23 cellular contexts compared by ENCODE assay signal in the genomic region with DNA sequence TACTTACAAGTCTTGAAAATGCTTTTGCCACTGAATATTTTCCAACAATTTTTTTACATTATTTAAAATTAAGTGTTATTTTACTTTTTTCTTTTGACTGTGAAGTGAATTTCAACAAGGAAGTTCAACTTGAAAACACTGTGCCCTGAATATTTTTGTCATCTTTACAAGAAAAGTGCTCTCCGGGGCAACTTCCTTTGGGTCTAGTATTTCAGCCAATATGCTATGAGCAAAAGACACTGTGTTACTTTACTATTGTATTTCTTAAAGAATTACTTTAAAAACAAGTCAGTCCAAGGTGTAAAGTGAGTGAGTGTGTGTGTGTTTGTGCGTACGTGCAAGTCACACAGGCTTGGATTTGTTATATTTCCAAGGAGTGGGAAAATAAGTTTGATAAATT. TPM values are rescaled to one million over a fixed set of nuclear protein-coding genes. Genes with fewer than 3 reads are reported as not detected.
DNase-seq lines count a peak whose midpoint lies in the region; ATAC-seq, FAIRE-seq and TF ChIP-seq lines count a peak whose summit lies in the region.
"Had no signal": no experiment of that assay in that cellular context is flagged by ENCODE, and none has a peak within 500 bp of the region (broad histone marks: within the 10 kb centered on the region; RNA-seq: fewer than 3 reads in every experiment).

No MANE protein-coding gene starts in this region.

- BruUV-seq in endothelial cell of umbilical vein (replicated peaks; lab: Mats Ljungman, UMichigan), result no TSS peak

- FAIRE-seq in endothelial cell of umbilical vein (lab: Jason Lieb, UNC), result no peak
- FAIRE-seq: GM18507 had no signal

- H3K79me2 ChIP-seq in endothelial cell of umbilical vein (ENCODE audit: control insufficient read depth, insufficient read depth, low read length), result no peaks in the 10 kb centered on the region

- peak overlapping the region; percentile 75 for H3K27ac ChIP-seq in endothelial cell of umbilical vein (ENCODE audit: insufficient read depth, low read depth, low read length)
- H3K27ac ChIP-seq in thoracic aorta, result peak overlapping the region; percentile 63 to 73
- H3K27ac ChIP-seq: BLaER1 treated with 17β-estradiol and CSF1 and Interleukin-3, amounts not matched to agents 10 nM and 100 nM; colonic mucosa; neutrophil; PC-9; right lobe of liver had no signal

- CTCF ChIA-PET in endothelial cell of umbilical vein (lab: Charles Lee), result interaction anchor here (0.6 kb wide), 1 partner anchor 320 kb away, joined by 4 read pairs; no protein-coding TSS in a partner anchor

- dilution Hi-C loops in endothelial cell of umbilical vein (cut with MboI; ENCODE audit: extremely low pct_ligation_motif_present, low sequenced_read_pairs), result no loop called here

- H3K4me3 ChIP-seq in endothelial cell of umbilical vein (replicated peaks in 1 of 3; ENCODE audit: insufficient read depth in 1 of 3, low read depth in 1 of 3, low read length in 3 of 3) (peak overlapping the region in 1 of 3 experiments; percentile 28), thoracic aorta (peak overlapping the region; percentile 43)
- H3K4me3 ChIP-seq: BLaER1 treated with 17β-estradiol and CSF1 and Interleukin-3, amounts not matched to agents 10 nM and 100 nM; colonic mucosa; PC-9; right lobe of liver had no signal

- DNase-seq in NAMALWA (ENCODE audit: low spot score) (peak; percentile 33), endothelial cell of umbilical vein (ENCODE audit: low read depth, low spot score) (peak; percentile 30), midbrain (lab: John Stamatoyannopoulos, UW) (peak; percentile 21), thoracic aorta (ENCODE audit: low spot score) (no peak)
- DNase-seq in stimulated activated CD4-positive, alpha-beta T cell treated with anti-CD3 and anti-CD28 coated beads, Interleukin-15, amount 100 ng/mL, for 24 hours, result no peak
- DNase-seq in activated T-cell treated with anti-CD3 and anti-CD28 coated beads, Interleukin-2, amount 50 U/mL, for 48 hours, result no peak
- DNase-seq: activated CD4-positive, alpha-beta T cell treated with anti-CD3 and anti-CD28 coated beads for 36 hours; activated CD8-positive, alpha-beta memory T cell treated with anti-CD3 and anti-CD28 coated beads, Interleukin-2, amount 50 U/mL, for 48 hours; activated naive CD4-positive, alpha-beta T cell; aorta; colonic mucosa; glutamatergic neuron; HCEC 1CT; immature natural killer cell; Karpas-422; PC-9; right lobe of liver; stimulated activated CD4-positive, alpha-beta T cell treated with anti-CD3 and anti-CD28 coated beads, Interleukin-4, amount 100 ng/mL, for 24 hours; T-helper 9 cell had no signal

- H3K36me3 ChIP-seq in endothelial cell of umbilical vein (ENCODE audit: control insufficient read depth in 2 of 2, extremely low read depth in 1 of 2, insufficient read depth in 2 of 2, low read length in 2 of 2) (no peaks in the 10 kb centered on the region), thoracic aorta (no peaks in the 10 kb centered on the region)
- H3K36me3 ChIP-seq: BLaER1 treated with 17β-estradiol and CSF1 and Interleukin-3, amounts not matched to agents 10 nM and 100 nM; colonic mucosa; neutrophil; right lobe of liver had no signal

- TF ChIP-seq CTCF in endothelial cell of umbilical vein (IDR thresholded peaks at IDR 0.05; ENCODE audit: extremely low read depth in 1 of 2, insufficient read depth in 1 of 2, low read depth in 1 of 2, low read length in 2 of 2), result no peak
- no peak for TF ChIP-seq CTCF in thoracic aorta (IDR thresholded peaks at IDR 0.05)

- no peaks in the 10 kb centered on the region for H3K27me3 ChIP-seq in endothelial cell of umbilical vein (ENCODE audit: control insufficient read depth in 2 of 2, insufficient read depth in 2 of 2, low read length in 2 of 2)
- H3K27me3 ChIP-seq in thoracic aorta (replicated peaks; ENCODE audit: insufficient read depth), result no peaks in the 10 kb centered on the region
- H3K27me3 ChIP-seq: BLaER1 treated with 17β-estradiol and CSF1 and Interleukin-3, amounts not matched to agents 10 nM and 100 nM; colonic mucosa; right lobe of liver had no signal

- POLR2A ChIA-PET in endothelial cell of umbilical vein (lab: Charles Lee), result interaction anchor here (0.6 kb wide), 1 partner anchor 31 kb away, joined by 4 read pairs; no protein-coding TSS in a partner anchor

- H3K4me1 ChIP-seq in endothelial cell of umbilical vein (ENCODE audit: control insufficient read depth, extremely low read depth, insufficient read depth, low read length), result peaks cover 48% of the 10 kb centered on the region
- peaks cover 22 to 27% of the 10 kb centered on the region in 2 donors for H3K4me1 ChIP-seq in thoracic aorta (ENCODE audit: control insufficient read depth in 1 of 2, low read depth in 2 of 2)
- H3K4me1 ChIP-seq: colonic mucosa, right lobe of liver had no signal

- peak overlapping the region; percentile 67 for H3K9ac ChIP-seq in endothelial cell of umbilical vein (replicated peaks; ENCODE audit: extremely low read depth, insufficient read depth, low read length)
- H3K9ac ChIP-seq: BLaER1 treated with 17β-estradiol and CSF1 and Interleukin-3, amounts not matched to agents 10 nM and 100 nM had no signal

- intact Hi-C loops in endothelial cell of umbilical vein (cut with micrococcal nuclease), result no loop called here

- peak overlapping the region; percentile 75 for H2AFZ ChIP-seq in endothelial cell of umbilical vein (ENCODE audit: low read depth, low read length)
- H2AFZ ChIP-seq: PC-9 had no signal

- ATAC-seq in thoracic aorta (ENCODE audit: insufficient number of reproducible peaks, low FRiP score, low read depth) (no peak), GM19463 (IDR thresholded peaks at IDR 0.05; ENCODE audit: unreplicated experiment) (no peak)
- ATAC-seq: activated CD4-positive, alpha-beta T cell treated with anti-CD3 and anti-CD28 coated beads for 36 hours had no signal

- H4K20me1 ChIP-seq in endothelial cell of umbilical vein (replicated peaks; ENCODE audit: control insufficient read depth, extremely low read depth, insufficient read depth, low read length), result no peaks in the 10 kb centered on the region
- H4K20me1 ChIP-seq: BLaER1 treated with 17β-estradiol and CSF1 and Interleukin-3, amounts not matched to agents 10 nM and 100 nM had no signal

- H3K9me1 ChIP-seq in endothelial cell of umbilical vein (replicated peaks; ENCODE audit: control insufficient read depth, extremely low read depth, insufficient read depth, low read length), result no peaks in the 10 kb centered on the region

- peak overlapping the region; percentile 94 for H3K4me2 ChIP-seq in endothelial cell of umbilical vein (ENCODE audit: insufficient read depth, low read length)
- H3K4me2 ChIP-seq: PC-9 had no signal

- TF ChIP-seq POLR2A in endothelial cell of umbilical vein (IDR thresholded peaks at IDR 0.05; ENCODE audit: low read depth, low read length), result no peak

- H3K9me3 ChIP-seq in endothelial cell of umbilical vein (replicated peaks; ENCODE audit: control insufficient read depth, insufficient read depth, low read length), result no peaks in the 10 kb centered on the region
- no peaks in the 10 kb centered on the region for H3K9me3 ChIP-seq in thoracic aorta
- H3K9me3 ChIP-seq: colonic mucosa, neutrophil, right lobe of liver had no signal

TF ChIP-seq in endothelial cell of umbilical vein, 7 proteins besides CTCF, POLR2A, EP300 and RAD21:
- TF ChIP-seq MYC (IDR thresholded peaks at IDR 0.05; ENCODE audit: low read depth, low read length) (no peak), EZH2 (IDR thresholded peaks at IDR 0.05; ENCODE audit: borderline replicate concordance, low read depth, low read length, severe bottlenecking) (no peak), FOS (IDR thresholded peaks at IDR 0.05; ENCODE audit: borderline replicate concordance, insufficient read depth, low read length) (no peak), JUN (IDR thresholded peaks at IDR 0.05; ENCODE audit: borderline replicate concordance, insufficient read depth, insufficient read length, low read depth) (no peak), POLR2AphosphoS5 (IDR thresholded peaks at IDR 0.05; ENCODE audit: insufficient read depth, low read depth, low read length) (no peak)
- TF ChIP-seq, protein P1, sequence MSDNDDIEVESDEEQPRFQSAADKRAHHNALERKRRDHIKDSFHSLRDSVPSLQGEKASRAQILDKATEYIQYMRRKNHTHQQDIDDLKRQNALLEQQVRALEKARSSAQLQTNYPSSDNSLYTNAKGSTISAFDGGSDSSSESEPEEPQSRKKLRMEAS (IDR thresholded peaks at IDR 0.05; ENCODE audit: insufficient read depth, insufficient read length), result no peak
TF ChIP-seq in endothelial cell of umbilical vein: peak in this region for 0.

RNA-seq across cellular contexts. Expression of a gene that starts 7.6 kb away (rescaled TPM):
- total RNA-seq in endothelial cell of umbilical vein (22.8 and 28.3 TPM in 2 replicates), thoracic aorta (100 to 1,000 TPM; 112 to 208 TPM)
- polyA plus RNA-seq in endothelial cell of umbilical vein, result 5.9 and 7.8 TPM in 2 replicates
- polyA plus RNA-seq in endothelial cell of umbilical vein (2011; cell fraction: cytosol; rRNA removed), result 7.4 and 8.2 TPM in 2 replicates
- polyA plus RNA-seq in endothelial cell of umbilical vein (2011; cell fraction: nucleus; rRNA removed), result 42.5 and 49.0 TPM in 2 replicates
- polyA plus RNA-seq in endothelial cell of umbilical vein (2012), result 27.7 and 32.3 TPM in 2 replicates
- 21.1 and 23.8 TPM in 2 replicates for polyA minus RNA-seq in endothelial cell of umbilical vein
- 13.9 TPM for polyA minus RNA-seq in endothelial cell of umbilical vein (2011; cell fraction: cytosol; rRNA and poly(A)+ RNA removed)
- polyA minus RNA-seq in endothelial cell of umbilical vein (2011; cell fraction: nucleus; rRNA and poly(A)+ RNA removed), result 43.4 and 65.4 TPM in 2 replicates

Comparison
In these comparisons a context has a peak if more than half of its experiments do, and no peak if none do; other contexts are left out.
1. DNase-seq: peak in NAMALWA (single experiment), endothelial cell of umbilical vein (single experiment) and midbrain (single experiment); none in thoracic aorta (single experiment), stimulated activated CD4-positive, alpha-beta T cell treated with anti-CD3 and anti-CD28 coated beads, Interleukin-15, amount 100 ng/mL, for 24 hours (single experiment) and activated T-cell treated with anti-CD3 and anti-CD28 coated beads, Interleukin-2, amount 50 U/mL, for 48 hours (0 of 2).